In the genomic region with DNA sequence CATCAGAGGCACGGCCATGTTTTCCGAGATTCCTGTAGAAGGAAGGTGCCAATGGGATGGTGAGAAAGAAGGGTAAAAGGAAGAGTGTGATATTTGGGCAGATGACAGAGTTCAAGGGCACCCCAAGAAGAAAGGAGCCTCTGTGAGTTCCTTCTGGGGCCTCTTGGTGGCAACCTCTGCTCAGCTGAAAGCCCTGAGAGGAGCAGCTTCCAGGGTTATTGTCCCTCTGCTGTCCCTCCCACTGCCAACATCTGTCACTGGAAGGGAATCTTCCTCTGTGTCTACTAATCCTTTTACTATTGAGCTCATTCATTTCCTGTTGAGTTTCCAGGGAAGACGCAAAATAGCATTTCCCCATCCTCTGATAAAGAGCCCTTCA, we compare ENCODE assay signal across 9 cellular contexts. TPM values are rescaled to one million over a fixed set of nuclear protein-coding genes. Genes with fewer than 3 reads are reported as not detected.
DNase-seq lines count a peak whose midpoint lies in the region; ATAC-seq, FAIRE-seq and TF ChIP-seq lines count a peak whose summit lies in the region.
"Had no signal": no experiment of that assay in that cellular context is flagged by ENCODE, and none has a peak within 500 bp of the region (broad histone marks: within the 10 kb centered on the region; RNA-seq: fewer than 3 reads in every experiment).

No MANE protein-coding gene starts in this region.

- intact Hi-C loops in MCF 10A (cut with micrococcal nuclease) (loop anchor here (1.0 to 5.0 kb wide), 3 partner anchors 15 to 1485 kb away; no protein-coding TSS in a partner anchor), breast epithelium (cut with DNase I; ENCODE audit: low total_unique reads) (loop anchor here (10.0 kb wide), 1 partner anchor 532 kb away; no protein-coding TSS in a partner anchor)

- no peaks in the 10 kb centered on the region for H3K27me3 ChIP-seq in breast epithelium
- H3K27me3 ChIP-seq: gastroesophageal sphincter had no signal

- H3K36me3 Mint-ChIP-seq in MCF 10A (ENCODE audit: insufficient read depth, unreplicated experiment): no peaks in the 10 kb centered on the region
- no peaks in the 10 kb centered on the region for H3K36me3 Mint-ChIP-seq in naive thymus-derived CD8-positive, alpha-beta T cell

- no peak for TF ChIP-seq POLR2A in breast epithelium (IDR thresholded peaks at IDR 0.05)

- H3K4me1 Mint-ChIP-seq in MCF 10A (ENCODE audit: insufficient read depth, unreplicated experiment): peaks cover 14% of the 10 kb centered on the region
- H3K4me1 Mint-ChIP-seq in naive thymus-derived CD8-positive, alpha-beta T cell: peaks cover 0 to 8% (median 2%) of the 10 kb centered on the region in 4 donors

- no peak overlapping the region for H3K27ac ChIP-seq in breast epithelium

- H3K27ac Mint-ChIP-seq in MCF 10A (ENCODE audit: low read depth, unreplicated experiment): no peak overlapping the region
- no peak overlapping the region for H3K27ac Mint-ChIP-seq in naive thymus-derived CD8-positive, alpha-beta T cell

- DNase-seq in MCF 10A (ENCODE audit: unreplicated experiment) (peak; percentile 19), breast epithelium (ENCODE audit: low spot score in 2 of 2) (no peak), NCI-H446 treated with DMSO at 0.1 percent for 48 hours (lab: John Stamatoyannopoulos, UW) (peak; percentile 38), urothelium cell line (ENCODE audit: low spot score) (peak; percentile 33)
- no peak for DNase-seq in naive thymus-derived CD8-positive, alpha-beta T cell

- no peak overlapping the region for H3K4me3 Mint-ChIP-seq in MCF 10A (ENCODE audit: unreplicated experiment)
- H3K4me3 Mint-ChIP-seq in naive thymus-derived CD8-positive, alpha-beta T cell: no peak overlapping the region

- POLR2A ChIA-PET in MCF 10A (lab: Yijun Ruan, JAX): no interaction called here
- POLR2A ChIA-PET in naive thymus-derived CD8-positive, alpha-beta T cell (lab: Charles Lee): no interaction called here

- ATAC-seq in esophagus mucosa (peak; percentile 39), HG03097 (IDR thresholded peaks at IDR 0.05; ENCODE audit: low FRiP score, unreplicated experiment) (no peak), HG03565 (IDR thresholded peaks at IDR 0.05; ENCODE audit: unreplicated experiment) (no peak)
- no peak for ATAC-seq in naive thymus-derived CD8-positive, alpha-beta T cell

- H3K4me1 ChIP-seq in breast epithelium: no peaks in the 10 kb centered on the region

- no peak overlapping the region for H3K4me3 ChIP-seq in breast epithelium
- H3K4me3 ChIP-seq: gastroesophageal sphincter had no signal

- no peaks in the 10 kb centered on the region for H3K9me3 ChIP-seq in breast epithelium
- H3K9me3 ChIP-seq: gastroesophageal sphincter had no signal

- no peak for FAIRE-seq in urothelium cell line (lab: Jason Lieb, UNC)

- H3K36me3 ChIP-seq in breast epithelium: no peaks in the 10 kb centered on the region
- H3K36me3 ChIP-seq: gastroesophageal sphincter had no signal

- H3K9me3 Mint-ChIP-seq in MCF 10A (ENCODE audit: unreplicated experiment): no peaks in the 10 kb centered on the region
- no peaks in the 10 kb centered on the region for H3K9me3 Mint-ChIP-seq in naive thymus-derived CD8-positive, alpha-beta T cell

- BruUV-seq in MCF 10A (replicated peaks; lab: Mats Ljungman, UMichigan): no TSS peak

- CTCF ChIA-PET in MCF 10A (lab: Yijun Ruan, JAX): interaction anchor here (0.6 to 6.4 kb wide), 27 partner anchors 8 to 1018 kb away, joined by 3 to 62 read pairs (median 4); no protein-coding TSS in a partner anchor

- no peaks in the 10 kb centered on the region for H3K27me3 Mint-ChIP-seq in MCF 10A (ENCODE audit: insufficient read depth, unreplicated experiment)
- peaks cover 3 to 14% (median 5%) of the 10 kb centered on the region in 5 donors for H3K27me3 Mint-ChIP-seq in naive thymus-derived CD8-positive, alpha-beta T cell

- TF ChIP-seq CTCF in MCF 10A (IDR thresholded peaks at IDR 0.05; ENCODE audit: unreplicated experiment) (no peak), breast epithelium (IDR thresholded peaks at IDR 0.05) (no peak)

RNA-seq across cellular contexts. Expression of gene KCNK16, which starts 40.0 kb away (rescaled TPM):
- total RNA-seq in MCF 10A (2022) (not detected in 2 replicates), breast epithelium (not detected), esophagus mucosa (not detected)
- not detected for total RNA-seq in naive thymus-derived CD8-positive, alpha-beta T cell
- not detected for polyA plus RNA-seq in naive thymus-derived CD8-positive, alpha-beta T cell
- total RNA-seq: gastroesophageal sphincter had no signal

RNA-seq across cellular contexts. Expression of gene KCNK17, which starts 48.3 kb away (rescaled TPM):
- total RNA-seq in MCF 10A (2022): not detected in 2 replicates
- total RNA-seq in breast epithelium: 1 to 10 TPM in 1 of 3 donors, under 1 TPM in 2; 0.16 to 3.2 (median 0.33) TPM
- total RNA-seq in esophagus mucosa: 0.12 TPM
- not detected for total RNA-seq in naive thymus-derived CD8-positive, alpha-beta T cell
- polyA plus RNA-seq in naive thymus-derived CD8-positive, alpha-beta T cell: not detected

Comparison
In these comparisons a context has a peak if more than half of its experiments do, and no peak if none do; other contexts are left out.
1. DNase-seq: peak in MCF 10A (single experiment), NCI-H446 treated with DMSO at 0.1 percent for 48 hours (single experiment) and urothelium cell line (single experiment); none in breast epithelium (0 of 2) and naive thymus-derived CD8-positive, alpha-beta T cell (0 of 10).